ENCODE assay signal across 13 cellular contexts in the genomic region with DNA sequence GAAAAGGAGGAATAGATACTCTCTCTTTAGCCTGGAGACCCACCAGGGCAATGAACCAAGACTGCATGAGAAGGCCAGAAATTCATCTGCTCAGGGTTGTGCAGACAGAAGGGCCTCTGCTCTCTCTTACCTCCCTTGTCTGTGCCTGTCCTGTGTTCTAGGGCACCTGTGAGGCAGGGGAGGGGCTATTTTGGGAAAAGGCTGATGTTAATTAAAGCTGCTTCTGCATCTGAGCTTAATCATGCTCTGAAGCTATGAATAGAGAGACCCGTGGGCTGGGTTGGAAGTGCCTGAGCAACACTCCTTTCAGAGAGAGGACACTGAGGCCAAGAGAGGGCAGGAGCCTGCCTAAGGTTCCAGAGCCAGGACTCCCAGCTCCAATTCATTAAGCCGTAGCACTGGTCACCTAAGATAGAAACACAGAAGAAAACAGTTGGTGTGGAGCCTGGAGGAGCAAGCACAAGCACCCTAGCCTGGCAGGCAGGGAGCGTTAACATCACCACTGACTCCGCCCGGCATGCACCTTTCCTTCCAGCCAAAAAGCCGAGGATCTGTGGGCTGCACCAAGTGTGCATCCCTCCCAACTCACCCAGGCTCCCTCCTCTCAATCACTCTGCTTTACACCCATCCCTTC. TPM values are rescaled to one million over a fixed set of nuclear protein-coding genes. Genes with fewer than 3 reads are reported as not detected.
DNase-seq lines count a peak whose midpoint lies in the region; ATAC-seq, FAIRE-seq and TF ChIP-seq lines count a peak whose summit lies in the region.
"Had no signal": no experiment of that assay in that cellular context is flagged by ENCODE, and none has a peak within 500 bp of the region (broad histone marks: within the 10 kb centered on the region; RNA-seq: fewer than 3 reads in every experiment).

No MANE protein-coding gene starts in this region.

- TF ChIP-seq EP300 in SK-N-SH (IDR thresholded peaks at IDR 0.05; ENCODE audit: borderline replicate concordance in 1 of 2, low read depth in 1 of 2, low read length in 1 of 2) = no peak

- TF ChIP-seq RAD21 in HCT116 (IDR thresholded peaks at IDR 0.05; ENCODE audit: low read depth) (no peak), SK-N-SH (IDR thresholded peaks at IDR 0.05; ENCODE audit: low read length) (no peak)

- DNase-seq in CD4-positive, alpha-beta T cell = no peak
- no peak for DNase-seq in HCT116 (ENCODE audit: low read depth, low spot score)
- no peak for DNase-seq in SK-N-SH
- no peak for DNase-seq in natural killer cell
- DNase-seq in small intestine = no peak
- no peak for DNase-seq in stimulated activated CD4-positive, alpha-beta T cell treated with anti-CD3 and anti-CD28 coated beads, Interleukin-4, amount 100 ng/mL, for 24 hours

- RAD21 ChIA-PET in HCT116 (lab: Charles Lee; ENCODE audit: low non-redundant PET in 1 of 2, low total read pairs in 2 of 2, uncharacterized antibody in 2 of 2, unreplicated experiment in 2 of 2) = interaction anchor here (1.1 to 1.2 kb wide), 4 partner anchors 32 to 93 kb away, joined by 3 to 14 read pairs (median 4); a partner anchor contains a TSS

- H3K27me3 ChIP-seq in CD4-positive, alpha-beta T cell (ENCODE audit: control insufficient read depth, insufficient read depth, low read length) = no peaks in the 10 kb centered on the region
- H3K27me3 ChIP-seq in HCT116 (ENCODE audit: insufficient read depth, low read length) = no peaks in the 10 kb centered on the region
- H3K27me3 ChIP-seq in SK-N-SH (ENCODE audit: insufficient read depth) = no peaks in the 10 kb centered on the region
- no peaks in the 10 kb centered on the region for H3K27me3 ChIP-seq in small intestine (ENCODE audit: control insufficient read depth in 2 of 2, insufficient read depth in 2 of 2, low read length in 2 of 2)
- H3K27me3 ChIP-seq: ascending aorta had no signal

- TF ChIP-seq CTCF in CD4-positive, alpha-beta T cell (IDR thresholded peaks at IDR 0.05) = no peak
- TF ChIP-seq CTCF in HCT116 (IDR thresholded peaks at IDR 0.05 in 2 of 3, conservative IDR thresholded peaks at IDR 0.05 in 1 of 3; ENCODE audit: borderline replicate concordance in 1 of 3, insufficient read depth in 1 of 3, low read depth in 2 of 3, low read length in 2 of 3) (no peak; a peak in 1 of 6 replicates), SK-N-SH (IDR thresholded peaks at IDR 0.05) (peak; percentile 4; the same call in 1 of the 2 replicates), natural killer cell (IDR thresholded peaks at IDR 0.05) (peak; percentile 22)

- peak overlapping the region; percentile 52 for H3K4me3 Mint-ChIP-seq in CD4-positive, alpha-beta T cell
- H3K4me3 Mint-ChIP-seq in natural killer cell = no peak overlapping the region

- peaks cover 4% of the 10 kb centered on the region for H3K36me3 Mint-ChIP-seq in CD4-positive, alpha-beta T cell (ENCODE audit: low read depth)
- no peaks in the 10 kb centered on the region for H3K36me3 Mint-ChIP-seq in natural killer cell

- H3K4me3 ChIP-seq in HCT116 (replicated peaks in 1 of 2; ENCODE audit: low read depth in 1 of 2, low read length in 2 of 2) = no peak overlapping the region
- no peak overlapping the region for H3K4me3 ChIP-seq in SK-N-SH (ENCODE audit: low read depth in 2 of 2, low read length in 1 of 2)
- H3K4me3 ChIP-seq in small intestine (ENCODE audit: low read depth in 1 of 2, low read length in 2 of 2) = no peak overlapping the region
- H3K4me3 ChIP-seq: ascending aorta had no signal

- no peak for ATAC-seq in CD4-positive, alpha-beta T cell (ENCODE audit: poor library complexity)
- ATAC-seq in HCT116 (peak; percentile 12), natural killer cell (no peak), GM21529 (IDR thresholded peaks at IDR 0.05; ENCODE audit: unreplicated experiment) (no peak), GM18868 (IDR thresholded peaks at IDR 0.05; ENCODE audit: unreplicated experiment) (no peak)

- H3K36me3 ChIP-seq in HCT116 (ENCODE audit: control insufficient read depth in 1 of 2, insufficient read depth in 2 of 2, low read length in 2 of 2) (no peaks in the 10 kb centered on the region), SK-N-SH (replicated peaks in 1 of 2; ENCODE audit: control insufficient read depth in 1 of 2, insufficient read depth in 2 of 2, low read length in 1 of 2) (no peaks in the 10 kb centered on the region), small intestine (ENCODE audit: control insufficient read depth in 2 of 2, insufficient read depth in 2 of 2, low read length in 2 of 2) (no peaks in the 10 kb centered on the region)
- H3K36me3 ChIP-seq: ascending aorta had no signal

- H4K20me1 ChIP-seq in HCT116 (ENCODE audit: insufficient read depth) = no peaks in the 10 kb centered on the region
- H4K20me1 ChIP-seq in SK-N-SH (ENCODE audit: insufficient read depth) = no peaks in the 10 kb centered on the region

- H3K9ac ChIP-seq in HCT116 (ENCODE audit: low read length) (no peak overlapping the region), SK-N-SH (no peak overlapping the region)

- no peaks in the 10 kb centered on the region for H3K9me3 ChIP-seq in CD4-positive, alpha-beta T cell (ENCODE audit: control insufficient read depth, low read length)
- H3K9me3 ChIP-seq in HCT116 (ENCODE audit: control insufficient read depth in 1 of 2, insufficient read depth in 1 of 2, low read depth in 1 of 2, low read length in 2 of 2) = no peaks in the 10 kb centered on the region
- H3K9me3 ChIP-seq in SK-N-SH = no peaks in the 10 kb centered on the region
- no peaks in the 10 kb centered on the region for H3K9me3 ChIP-seq in small intestine (ENCODE audit: control insufficient read depth, low read depth)
- H3K9me3 ChIP-seq: ascending aorta had no signal

- H3F3A ChIP-seq in SK-N-SH (replicated peaks; ENCODE audit: insufficient read depth) = peaks cover 8% of the 10 kb centered on the region

- H3K9me2 ChIP-seq in HCT116 (ENCODE audit: insufficient read depth) (no peaks in the 10 kb centered on the region), SK-N-SH (no peaks in the 10 kb centered on the region)

- H3K4me1 ChIP-seq in HCT116 (ENCODE audit: control insufficient read depth in 1 of 2, insufficient read depth in 2 of 2, low read length in 2 of 2) (peaks cover 5 to 13% of the 10 kb centered on the region in 2 experiments; a peak in 3 of 4 replicates), SK-N-SH (ENCODE audit: control insufficient read depth in 1 of 2, insufficient read depth in 2 of 2, low read depth in 1 of 2, low read length in 1 of 2) (peaks cover 3 to 8% of the 10 kb centered on the region in 2 experiments; a peak in 1 of 4 replicates), small intestine (ENCODE audit: control insufficient read depth in 2 of 2, insufficient read depth in 1 of 2, low read depth in 1 of 2, low read length in 1 of 2) (no peaks in the 10 kb centered on the region)

- H3K27me3 Mint-ChIP-seq in CD4-positive, alpha-beta T cell = no peaks in the 10 kb centered on the region
- peaks cover 0 to 2% of the 10 kb centered on the region in 2 donors for H3K27me3 Mint-ChIP-seq in natural killer cell (ENCODE audit: low read depth in 2 of 2)

- 82% methylated on average over 6 of the region's 6 CpGs for WGBS in SK-N-SH (ENCODE audit: low lambda C conversion rate)
- WGBS in small intestine, 3 donors = 86 to 88% (median 88%) methylated on average over 6 of the region's 6 CpGs

- TF ChIP-seq POLR2A in HCT116 (IDR thresholded peaks at IDR 0.05; ENCODE audit: borderline replicate concordance, extremely low read depth, insufficient read depth, insufficient read length) = no peak

- BruUV-seq in HCT116 (replicated peaks; lab: Mats Ljungman, UMichigan) = no TSS peak

- H3K4me1 Mint-ChIP-seq in CD4-positive, alpha-beta T cell (ENCODE audit: low read depth) = peaks cover 55% of the 10 kb centered on the region
- peaks cover 55% of the 10 kb centered on the region in 2 donors for H3K4me1 Mint-ChIP-seq in natural killer cell

- H3K27ac ChIP-seq in CD4-positive, alpha-beta T cell (ENCODE audit: low read depth, low read length) = no peak overlapping the region
- H3K27ac ChIP-seq in HCT116 (ENCODE audit: low read depth, low read length) (no peak overlapping the region), SK-N-SH (ENCODE audit: low read depth in 2 of 2, low read length in 1 of 2) (no peak overlapping the region), small intestine (ENCODE audit: low read depth in 1 of 2, low read length in 1 of 2) (no peak overlapping the region)
- H3K27ac ChIP-seq: ascending aorta had no signal

- H3K79me2 ChIP-seq in HCT116 (ENCODE audit: insufficient read depth, low read length) (no peaks in the 10 kb centered on the region), SK-N-SH (ENCODE audit: insufficient read depth) (no peaks in the 10 kb centered on the region)

- no peak for FAIRE-seq in small intestine (lab: Jason Lieb, UNC)
- FAIRE-seq: TTC549 had no signal

- no peak overlapping the region for H2AFZ ChIP-seq in HCT116 (ENCODE audit: low read depth, low read length, poor library complexity, severe bottlenecking)
- peak overlapping the region; percentile 67; the same call in 1 of the 2 replicates for H2AFZ ChIP-seq in SK-N-SH (ENCODE audit: low read depth)

- intact Hi-C loops in CD4-positive, alpha-beta T cell (cut with DNase I, micrococcal nuclease) = loop anchor here (1.0 to 10.0 kb wide), 5 partner anchors 31 to 225 kb away; a partner anchor contains a TSS
- intact Hi-C loops in HCT116 (cut with micrococcal nuclease) = loop anchor here (1.0 kb wide), 1 partner anchor 92 kb away; no protein-coding TSS in a partner anchor
- intact Hi-C loops in natural killer cell (cut with micrococcal nuclease) = loop anchor here (1.0 kb wide), 1 partner anchor 92 kb away; no protein-coding TSS in a partner anchor

- CTCF ChIA-PET in CD4-positive, alpha-beta T cell (lab: Charles Lee) = interaction anchor here (1.1 to 4.6 kb wide), 11 partner anchors 28 to 251 kb away, joined by 3 to 132 read pairs (median 4); a partner anchor contains a TSS
- CTCF ChIA-PET in HCT116 (lab: Charles Lee) = interaction anchor here (1.0 to 4.5 kb wide), 8 partner anchors 17 to 94 kb away, joined by 3 to 86 read pairs (median 6); a partner anchor contains a TSS
- CTCF ChIA-PET in SK-N-SH (lab: Yijun Ruan, JAX) = interaction anchor here (0.6 to 13.0 kb wide), 36 partner anchors 9 to 251 kb away, joined by 3 to 324 read pairs (median 4); a partner anchor contains a TSS

- POLR2A ChIA-PET in CD4-positive, alpha-beta T cell (lab: Charles Lee) = interaction anchor here (1.0 to 3.8 kb wide), 7 partner anchors 29 to 110 kb away, joined by 4 to 43 read pairs (median 11); a partner anchor contains a TSS
- POLR2A ChIA-PET in HCT116 (lab: Charles Lee) (interaction anchor here (1.0 kb wide), 1 partner anchor 92 kb away, joined by 3 read pairs; no protein-coding TSS in a partner anchor), SK-N-SH (lab: Yijun Ruan, JAX) (interaction anchor here (1.6 to 2.2 kb wide), 2 partner anchors 75 to 91 kb away, joined by 7 read pairs; a partner anchor contains a TSS)

- peak overlapping the region; percentile 50 for H3K27ac Mint-ChIP-seq in CD4-positive, alpha-beta T cell
- H3K27ac Mint-ChIP-seq in natural killer cell = peak overlapping the region in 1 of 2 donors; percentile 41

- peaks cover 3% of the 10 kb centered on the region for H3K9me3 Mint-ChIP-seq in CD4-positive, alpha-beta T cell
- no peaks in the 10 kb centered on the region for H3K9me3 Mint-ChIP-seq in natural killer cell

- H3K4me2 ChIP-seq in HCT116 (ENCODE audit: low read length) = no peak overlapping the region
- no peak overlapping the region for H3K4me2 ChIP-seq in SK-N-SH

RNA-seq across cellular contexts. Expression of a gene that starts 31.4 kb away (rescaled TPM):
- 100 to 1,000 TPM; 155 to 168 TPM for total RNA-seq in CD4-positive, alpha-beta T cell
- total RNA-seq in HCT116 (2021; ENCODE audit: unreplicated experiment) = 17.7 TPM
- polyA plus RNA-seq in HCT116 (2012) = 22.5 and 27.7 TPM in 2 replicates
- polyA plus RNA-seq in SK-N-SH (2012; rRNA removed) = 98.4 and 119 TPM in 2 replicates
- polyA plus RNA-seq in SK-N-SH (2012; cell fraction: cytosol; rRNA removed) = 37.8 and 54.3 TPM in 2 replicates
- polyA plus RNA-seq in SK-N-SH (2012; cell fraction: nucleus; rRNA removed) = 254 and 357 TPM in 2 replicates
- 10 to 100 TPM; 95.5 to 98.9 (median 96.6) TPM for total RNA-seq in natural killer cell
- 10 to 100 TPM in 1 of 3 donors, 1 to 10 TPM in 2; 2.2 to 23.0 (median 3.0) TPM for polyA plus RNA-seq in small intestine

RNA-seq across cellular contexts. Expression of a gene that starts 43.2 kb away (rescaled TPM):
- under 1 TPM in 1 of 2 experiments, not detected in 1; 0.08 TPM for total RNA-seq in CD4-positive, alpha-beta T cell
- total RNA-seq in HCT116 (2021; ENCODE audit: unreplicated experiment) (not detected), natural killer cell (not detected)
- polyA plus RNA-seq in HCT116 (2012) = 0.02 and 0.03 TPM in 2 replicates
- polyA plus RNA-seq in SK-N-SH (2012; rRNA removed) (not detected in 2 replicates), small intestine (1 to 10 TPM in 1 of 3 donors, under 1 TPM in 1, not detected in 1; 0.45 to 1.9 TPM)
- polyA plus RNA-seq in SK-N-SH (2012; cell fraction: cytosol; rRNA removed) = not detected in 2 replicates
- polyA plus RNA-seq in SK-N-SH (2012; cell fraction: nucleus; rRNA removed) = not detected in 2 replicates
- total RNA-seq: ascending aorta, H7, LHCN-M2, posterior vena cava had no signal

RNA-seq across cellular contexts. Expression of a gene that starts 47.2 kb away (rescaled TPM):
- total RNA-seq in CD4-positive, alpha-beta T cell = 100 to 1,000 TPM; 164 to 174 TPM
- 140 TPM for total RNA-seq in HCT116 (2021; ENCODE audit: unreplicated experiment)
- 78.9 and 119 TPM in 2 replicates for polyA plus RNA-seq in HCT116 (2012)
- polyA plus RNA-seq in SK-N-SH (2012; rRNA removed) = 22.8 and 24.5 TPM in 2 replicates
- polyA plus RNA-seq in SK-N-SH (2012; cell fraction: cytosol; rRNA removed) = 37.4 and 56.8 TPM in 2 replicates
- 17.7 and 24.5 TPM in 2 replicates for polyA plus RNA-seq in SK-N-SH (2012; cell fraction: nucleus; rRNA removed)
- 100 to 1,000 TPM; 127 to 139 (median 131) TPM for total RNA-seq in natural killer cell
- polyA plus RNA-seq in small intestine = 10 to 100 TPM; 74.3 to 96.7 (median 93.9) TPM

RNA-seq across cellular contexts. Expression of a gene that starts 51.4 kb away (rescaled TPM):
- not detected for total RNA-seq in CD4-positive, alpha-beta T cell
- total RNA-seq in HCT116 (2021; ENCODE audit: unreplicated experiment) = not detected
- polyA plus RNA-seq in HCT116 (2012) = not detected in 2 replicates
- 10.9 and 13.5 TPM in 2 replicates for polyA plus RNA-seq in SK-N-SH (2012; rRNA removed)
- polyA plus RNA-seq in SK-N-SH (2012; cell fraction: cytosol; rRNA removed) = 9.4 and 11.9 TPM in 2 replicates
- polyA plus RNA-seq in SK-N-SH (2012; cell fraction: nucleus; rRNA removed) = 4.1 and 4.7 TPM in 2 replicates
- total RNA-seq in natural killer cell = under 1 TPM in 1 of 3 donors, not detected in 2; 0.48 TPM
- 10 to 100 TPM in 1 of 3 donors, 1 to 10 TPM in 2; 1.6 to 47.6 (median 4.9) TPM for polyA plus RNA-seq in small intestine

Comparison
In these comparisons a context has a peak if more than half of its experiments do, and no peak if none do; other contexts are left out.
1. CTCF ChIP-seq: peak in SK-N-SH (single experiment) and natural killer cell (single experiment); none in CD4-positive, alpha-beta T cell (single experiment) and HCT116 (0 of 3).